34 cellular contexts compared by ENCODE assay signal in genomic region chr17:33924105-33924504, GRCh38.
"Had no signal": no experiment of that assay in that cellular context is flagged by ENCODE, and none has a peak within 500 bp of the region (broad histone marks: within the 10 kb centered on the region; RNA-seq: fewer than 3 reads in every experiment).

No MANE protein-coding gene starts in this region.

- H3K9me3 Mint-ChIP-seq: activated CD4-positive, alpha-beta T cell treated with anti-CD3 and anti-CD28 coated beads, Interleukin-2, amount 10 ng/mL, durations not matched to agents 24 days and 14 days; activated CD8-positive, alpha-beta T cell treated with anti-CD3 and anti-CD28 coated beads for 36 hours; activated naive CD8-positive, alpha-beta T cell treated with anti-CD3 and anti-CD28 coated beads for 36 hours; activated T-helper 17 cell treated with anti-CD3 and anti-CD28 coated beads, Interleukin-2, amount 50 U/mL, for 72 hours; central memory CD8-positive, alpha-beta T cell had no signal

- H3K9me3 ChIP-seq: Peyer's patch, SJSA1, SK-N-SH had no signal

- H3K4me1 ChIP-seq: Peyer's patch, SJSA1 had no signal

- DNase-seq: activated CD4-positive, alpha-beta T cell treated with anti-CD3 and anti-CD28 coated beads, Interleukin-2, amount 10 ng/mL, durations not matched to agents 24 days and 14 days; activated CD4-positive, alpha-beta T cell treated with anti-CD3 and anti-CD28 coated beads, Interleukin-2, amount 50 U/mL, for 4 hours; activated CD8-positive, alpha-beta T cell treated with anti-CD3 and anti-CD28 coated beads for 36 hours; activated effector memory CD4-positive, alpha-beta T cell treated with anti-CD3 and anti-CD28 coated beads, Interleukin-2, amount 50 U/mL, for 16 hours; activated naive CD4-positive, alpha-beta T cell; activated naive CD4-positive, alpha-beta T cell treated with anti-CD3 and anti-CD28 coated beads, Interleukin-2, amount 50 U/mL, for 16 hours; activated naive CD8-positive, alpha-beta T cell treated with anti-CD3 and anti-CD28 coated beads for 36 hours; activated T-cell treated with anti-CD3 and anti-CD28 coated beads, Interleukin-2, amount 50 U/mL, for 1 hour; activated T-cell treated with anti-CD3 and anti-CD28 coated beads, Interleukin-2, amount 50 U/mL, for 72 hours; amniotic stem cell; aorta; Karpas-422; KBM-7; NCI-H1048; NCI-H1105 treated with DMSO at 0.1 percent for 48 hours; NCI-H1436; NCI-H1694; NCI-H1930; NCI-H2081 treated with DMSO at 0.1 percent for 48 hours; NCI-H226; NCI-H446 treated with DMSO at 0.1 percent for 48 hours; NCI-H524; NK-92 treated with Interleukin-12 subunit alpha and Interleukin-12 subunit beta, amount 100 ng/mL, for 24 hours; PC-3; Peyer's patch; RPMI8226; SHP77 treated with DMSO at 0.1 percent for 48 hours; SK-N-SH; T1000; WERI-Rb-1 had no signal

- H3K36me3 ChIP-seq: cardiac muscle cell, Peyer's patch, SJSA1, WERI-Rb-1 had no signal

- ATAC-seq: activated CD8-positive, alpha-beta T cell treated with anti-CD3 and anti-CD28 coated beads for 36 hours; activated T-cell treated with anti-CD3 and anti-CD28 coated beads, Interleukin-2, amount 50 U/mL, for 72 hours; activated T-helper 17 cell treated with anti-CD3 and anti-CD28 coated beads, Interleukin-2, amount 50 U/mL, for 72 hours; PC-3 had no signal

- H3K4me1 Mint-ChIP-seq: activated CD4-positive, alpha-beta T cell treated with anti-CD3 and anti-CD28 coated beads, Interleukin-2, amount 10 ng/mL, durations not matched to agents 24 days and 14 days; activated naive CD8-positive, alpha-beta T cell treated with anti-CD3 and anti-CD28 coated beads for 36 hours; activated T-helper 17 cell treated with anti-CD3 and anti-CD28 coated beads, Interleukin-2, amount 50 U/mL, for 72 hours; central memory CD8-positive, alpha-beta T cell had no signal

- H3K36me3 Mint-ChIP-seq: activated naive CD8-positive, alpha-beta T cell treated with anti-CD3 and anti-CD28 coated beads for 36 hours had no signal

- H3K4me3 Mint-ChIP-seq: activated CD4-positive, alpha-beta T cell treated with anti-CD3 and anti-CD28 coated beads, Interleukin-2, amount 10 ng/mL, durations not matched to agents 24 days and 14 days; activated CD8-positive, alpha-beta T cell treated with anti-CD3 and anti-CD28 coated beads for 36 hours; activated naive CD8-positive, alpha-beta T cell treated with anti-CD3 and anti-CD28 coated beads for 36 hours; activated T-cell treated with anti-CD3 and anti-CD28 coated beads, Interleukin-2, amount 50 U/mL, for 72 hours; activated T-helper 17 cell treated with anti-CD3 and anti-CD28 coated beads, Interleukin-2, amount 50 U/mL, for 72 hours; central memory CD8-positive, alpha-beta T cell had no signal

- H3K27ac Mint-ChIP-seq: activated CD4-positive, alpha-beta T cell treated with anti-CD3 and anti-CD28 coated beads, Interleukin-2, amount 10 ng/mL, durations not matched to agents 24 days and 14 days; activated CD8-positive, alpha-beta T cell treated with anti-CD3 and anti-CD28 coated beads for 36 hours; activated naive CD8-positive, alpha-beta T cell treated with anti-CD3 and anti-CD28 coated beads for 36 hours; activated T-cell treated with anti-CD3 and anti-CD28 coated beads, Interleukin-2, amount 50 U/mL, for 72 hours; activated T-helper 17 cell treated with anti-CD3 and anti-CD28 coated beads, Interleukin-2, amount 50 U/mL, for 72 hours had no signal

- H3K4me3 ChIP-seq: cardiac muscle cell, Peyer's patch, SJSA1 had no signal
